Comparison of ENCODE assay signal across 30 cellular contexts in the genomic region with DNA sequence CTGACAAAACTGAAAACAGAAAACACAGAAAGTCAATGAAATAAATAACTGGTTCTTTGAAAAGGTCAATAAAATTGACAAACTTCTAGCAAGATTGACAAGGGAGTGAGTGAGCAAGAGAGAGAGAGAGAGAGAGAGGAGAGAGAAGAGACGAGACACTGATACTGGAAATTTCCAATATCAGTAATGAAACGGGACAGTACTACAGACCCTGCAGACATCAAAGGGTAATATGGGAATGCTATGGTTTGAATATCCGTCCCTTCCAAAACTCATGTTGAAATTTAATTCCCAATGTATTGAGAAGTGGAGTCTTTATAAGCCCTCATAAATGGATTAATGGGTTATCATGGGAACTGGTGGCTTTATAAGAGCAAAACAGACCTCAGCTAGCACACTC.
"Had no signal": no experiment of that assay in that cellular context is flagged by ENCODE, and none has a peak within 500 bp of the region (broad histone marks: within the 10 kb centered on the region; RNA-seq: fewer than 3 reads in every experiment).

No MANE protein-coding gene starts in this region.

- H3K9me3 ChIP-seq: adrenal gland, body of pancreas, colonic mucosa, esophagus squamous epithelium, left lung, lower lobe of right lung, mucosa of descending colon, spleen, transverse colon had no signal

- H3K4me2 ChIP-seq: neural progenitor cell had no signal

- H3K4me3 ChIP-seq: adrenal gland, body of pancreas, colonic mucosa, esophagus squamous epithelium, left lung, lower lobe of right lung, mucosa of descending colon, neural progenitor cell, spleen, transverse colon had no signal

- H3K27me3 ChIP-seq: adrenal gland, body of pancreas, colonic mucosa, esophagus squamous epithelium, left lung, neural progenitor cell, spleen, transverse colon had no signal

- H3K9ac ChIP-seq: neural progenitor cell, parathyroid adenoma had no signal

- H2AFZ ChIP-seq: neural progenitor cell, parathyroid adenoma had no signal

- ATAC-seq: activated CD8-positive, alpha-beta T cell treated with anti-CD3 and anti-CD28 coated beads for 36 hours; body of pancreas; left lung; lower lobe of right lung; mucosa of descending colon; right cardiac atrium had no signal

- DNase-seq: activated B cell treated with CpG ODN at 0.5 μM for 24 hours; activated CD4-positive, alpha-beta T cell treated with anti-CD3 and anti-CD28 coated beads, Interleukin-2, amount 50 U/mL, for 1 hour; activated CD8-positive, alpha-beta T cell treated with anti-CD3 and anti-CD28 coated beads for 36 hours; activated naive CD4-positive, alpha-beta T cell treated with Interleukin-2 at 50 U/mL for 16 hours; activated naive CD8-positive, alpha-beta T cell treated with anti-CD3 and anti-CD28 coated beads for 36 hours; activated T-cell treated with anti-CD3 and anti-CD28 coated beads, Interleukin-2, amount 50 U/mL, for 48 hours; adrenal gland; aorta; body of pancreas; cerebellar nuclear complex; colonic mucosa; effector CD8-positive, alpha-beta T cell; esophagus squamous epithelium; glutamatergic neuron; left lung; lower lobe of right lung; mesendoderm; mucosa of descending colon; occipital lobe; right cardiac atrium; spleen; stimulated activated naive CD4-positive, alpha-beta T cell treated with Interleukin-2 at 50 U/mL for 16 hours; transverse colon had no signal

- H3K4me3 Mint-ChIP-seq: activated B cell treated with CpG ODN at 0.5 μM for 24 hours; activated CD8-positive, alpha-beta T cell treated with anti-CD3 and anti-CD28 coated beads for 36 hours; activated naive CD8-positive, alpha-beta T cell treated with anti-CD3 and anti-CD28 coated beads for 36 hours; neural progenitor cell had no signal

- H3K27ac Mint-ChIP-seq: activated B cell treated with CpG ODN at 0.5 μM for 24 hours; activated CD8-positive, alpha-beta T cell treated with anti-CD3 and anti-CD28 coated beads for 36 hours; activated naive CD8-positive, alpha-beta T cell treated with anti-CD3 and anti-CD28 coated beads for 36 hours; neural progenitor cell had no signal

- H3K27me3 Mint-ChIP-seq: activated B cell treated with CpG ODN at 0.5 μM for 24 hours; activated CD8-positive, alpha-beta T cell treated with anti-CD3 and anti-CD28 coated beads for 36 hours; activated naive CD8-positive, alpha-beta T cell treated with anti-CD3 and anti-CD28 coated beads for 36 hours had no signal

- H3K9me3 Mint-ChIP-seq: activated CD8-positive, alpha-beta T cell treated with anti-CD3 and anti-CD28 coated beads for 36 hours; activated naive CD8-positive, alpha-beta T cell treated with anti-CD3 and anti-CD28 coated beads for 36 hours had no signal

- H3K36me3 ChIP-seq: adrenal gland, colonic mucosa, left lung, lower lobe of right lung, neural progenitor cell, transverse colon had no signal

- H3K27ac ChIP-seq: adrenal gland, body of pancreas, colonic mucosa, epithelial cell of prostate, esophagus squamous epithelium, left lung, lower lobe of right lung, neural progenitor cell, parathyroid adenoma, spleen, transverse colon had no signal

- FAIRE-seq: endometrium, frontal cortex, islet of Langerhans, urothelium cell line had no signal
